ENCODE assay signal across 9 cellular contexts in genomic region chr7:149713731-149714068, GRCh38. TPM values are rescaled to one million over a fixed set of nuclear protein-coding genes. Genes with fewer than 3 reads are reported as not detected.
DNase-seq lines count a peak whose midpoint lies in the region; ATAC-seq and TF ChIP-seq lines count a peak whose summit lies in the region.
"Had no signal": no experiment of that assay in that cellular context is flagged by ENCODE, and none has a peak within 500 bp of the region (broad histone marks: within the 10 kb centered on the region; RNA-seq: fewer than 3 reads in every experiment).

No MANE protein-coding gene starts in this region.

- H2AFZ ChIP-seq in PC-9 (no peak overlapping the region), trophoblast cell (ENCODE audit: insufficient read depth, low read length, poor library complexity) (peak overlapping the region; percentile 75)

- H3K9me2 ChIP-seq in PC-9 (ENCODE audit: insufficient read depth), result no peaks in the 10 kb centered on the region

- peaks cover 23% of the 10 kb centered on the region for H3K4me1 ChIP-seq in CD4-positive, alpha-beta memory T cell (ENCODE audit: insufficient read depth, low read length)
- H3K4me1 ChIP-seq in PC-9 (replicated peaks; ENCODE audit: insufficient read depth) (peaks cover 9% of the 10 kb centered on the region), trophoblast cell (ENCODE audit: control insufficient read depth in 1 of 2, insufficient read depth in 2 of 2, low read length in 2 of 2) (peaks cover 21 to 22% of the 10 kb centered on the region in 2 experiments)

- H2BK120ac ChIP-seq in trophoblast cell (ENCODE audit: insufficient read depth, low read length, poor library complexity), result no peak overlapping the region

- no peak overlapping the region for H3K23ac ChIP-seq in trophoblast cell (ENCODE audit: low read length)

- H2BK12ac ChIP-seq in trophoblast cell (ENCODE audit: low read length), result no peak overlapping the region

- H3K9ac ChIP-seq in trophoblast cell (ENCODE audit: low read length), result no peak overlapping the region

- peak overlapping the region in 1 of 2 donors; percentile 72 for H3K4me3 ChIP-seq in CD4-positive, alpha-beta memory T cell (ENCODE audit: low read length in 2 of 2)
- H3K4me3 ChIP-seq in PC-9 (no peak overlapping the region), epithelial cell of proximal tubule (ENCODE audit: low read depth, low read length) (peak overlapping the region; percentile 74), trophoblast cell (ENCODE audit: low read depth, low read length) (no peak overlapping the region), lower leg skin (ENCODE audit: low read depth, poor library complexity, severe bottlenecking) (no peak overlapping the region)

- H3K27me3 ChIP-seq in CD4-positive, alpha-beta memory T cell (ENCODE audit: insufficient read depth, low read length), result no peaks in the 10 kb centered on the region
- no peaks in the 10 kb centered on the region for H3K27me3 ChIP-seq in PC-9 (ENCODE audit: insufficient read depth, low read depth)
- H3K27me3 ChIP-seq in trophoblast cell (ENCODE audit: insufficient read depth, low read length), result no peaks in the 10 kb centered on the region

- no TSS peak for BruUV-seq in PC-9 (replicated peaks; lab: Mats Ljungman, UMichigan)

- peak overlapping the region; percentile 11 for H4K12ac ChIP-seq in trophoblast cell (ENCODE audit: low read depth, low read length)

- peaks cover 0 to 6% of the 10 kb centered on the region in 2 donors for H3K9me3 ChIP-seq in CD4-positive, alpha-beta memory T cell (ENCODE audit: control insufficient read depth in 1 of 2, low read length in 2 of 2)
- H3K9me3 ChIP-seq in PC-9 (ENCODE audit: insufficient read depth, low read depth) (peaks cover 27% of the 10 kb centered on the region), trophoblast cell (ENCODE audit: insufficient read depth, low read depth, low read length) (peaks cover 1% of the 10 kb centered on the region)

- H3K14ac ChIP-seq in trophoblast cell (ENCODE audit: low read length), result no peak overlapping the region

- no peaks in the 10 kb centered on the region for H3F3A ChIP-seq in PC-9 (ENCODE audit: insufficient read depth, low read depth)

- no peak overlapping the region for H2AK5ac ChIP-seq in trophoblast cell (ENCODE audit: low read length)

- H3K18ac ChIP-seq in trophoblast cell (ENCODE audit: low read length), result no peak overlapping the region

- H3K79me1 ChIP-seq in trophoblast cell (ENCODE audit: low read length), result peaks cover 14% of the 10 kb centered on the region

- H2BK5ac ChIP-seq in trophoblast cell (ENCODE audit: low read depth, low read length, poor library complexity), result no peak overlapping the region

- peak overlapping the region; percentile 20 for H4K91ac ChIP-seq in trophoblast cell (ENCODE audit: low read depth, low read length)

- H4K20me1 ChIP-seq in PC-9 (ENCODE audit: insufficient read depth), result no peaks in the 10 kb centered on the region

- CTCF ChIA-PET in CD4-positive, alpha-beta memory T cell (lab: Charles Lee; ENCODE audit: partially characterized antibody), result no interaction called here
- CTCF ChIA-PET in PC-9 (lab: Charles Lee), result no interaction called here

- POLR2A ChIA-PET in CD4-positive, alpha-beta memory T cell (lab: Charles Lee; ENCODE audit: partially characterized antibody), result interaction anchor here (0.9 to 1.1 kb wide), 2 partner anchors 89 to 252 kb away, joined by 3 read pairs; partner anchors contain the start of gene ZNF777
- POLR2A ChIA-PET in PC-9 (lab: Charles Lee; ENCODE audit: unreplicated experiment), result interaction anchor here (0.5 kb wide), 1 partner anchor 823 kb away, joined by 11 read pairs; no protein-coding TSS in a partner anchor

- H3K27ac ChIP-seq in CD4-positive, alpha-beta memory T cell (ENCODE audit: low read depth, low read length), result peak overlapping the region; percentile 45
- H3K27ac ChIP-seq in PC-9, result no peak overlapping the region
- H3K27ac ChIP-seq in trophoblast cell (ENCODE audit: low read depth, low read length), result no peak overlapping the region

- DNase-seq in CD4-positive, alpha-beta memory T cell, result no peak
- no peak for DNase-seq in PC-9
- no peak for DNase-seq in epithelial cell of proximal tubule (ENCODE audit: low read depth)
- DNase-seq in trophoblast cell, result no peak
- DNase-seq in NCI-H226, result no peak
- DNase-seq in lower leg skin (ENCODE audit: low spot score in 2 of 2), result no peak

- peaks cover under 1 to 22% of the 10 kb centered on the region in 2 donors for H3K36me3 Mint-ChIP-seq in CD4-positive, alpha-beta memory T cell

- TF ChIP-seq POLR2A in GM18505 (IDR thresholded peaks at IDR 0.05; ENCODE audit: borderline replicate concordance, extremely low read depth, insufficient read depth, insufficient read length) (no peak), lower leg skin (IDR thresholded peaks at IDR 0.05) (no peak)

- H3K4ac ChIP-seq in trophoblast cell (ENCODE audit: low read depth, low read length), result no peak overlapping the region

- H3K79me2 ChIP-seq in PC-9 (ENCODE audit: low read depth), result no peaks in the 10 kb centered on the region; the same call in 1 of the 2 replicates
- H3K79me2 ChIP-seq in trophoblast cell (ENCODE audit: control insufficient read depth, insufficient read depth, low read length, poor library complexity), result peaks cover 9% of the 10 kb centered on the region

- no peaks in the 10 kb centered on the region for H3K27me3 Mint-ChIP-seq in CD4-positive, alpha-beta memory T cell

- ATAC-seq in GM18505 (IDR thresholded peaks at IDR 0.05; ENCODE audit: unreplicated experiment), result no peak
- no peak for ATAC-seq in GM18498 (IDR thresholded peaks at IDR 0.05; ENCODE audit: unreplicated experiment)

- peaks cover 6 to 30% (median 21%) of the 10 kb centered on the region in 8 donors for H3K9me3 Mint-ChIP-seq in CD4-positive, alpha-beta memory T cell

- intact Hi-C loops in CD4-positive, alpha-beta memory T cell (cut with micrococcal nuclease), result loop anchor here (1.0 to 2.0 kb wide), 5 partner anchors 60 to 1345 kb away; partner anchors contain the start of genes ZNF467 and ZNF862
- intact Hi-C loops in PC-9 (cut with micrococcal nuclease; ENCODE audit: unreplicated experiment), result loop anchor here (1.0 to 10.0 kb wide), 2 partner anchors 22 to 89 kb away; no protein-coding TSS in a partner anchor
- intact Hi-C loops in lower leg skin (cut with DNase I; ENCODE audit: low total_unique reads), result no loop called here

- WGBS in trophoblast cell (ENCODE audit: extremely low coverage, insufficient coverage, insufficient read length), result no CpG with 5 or more reads among the region's 26 CpGs
- WGBS in lower leg skin, 2 donors, result 57 to 68% methylated on average over 24 to 26 of the region's 26 CpGs

- H3K4me2 ChIP-seq in PC-9, result peak overlapping the region; percentile 84
- H3K4me2 ChIP-seq in trophoblast cell (ENCODE audit: low read length), result no peak overlapping the region

- H3K4me1 Mint-ChIP-seq in CD4-positive, alpha-beta memory T cell, result peaks cover 16 to 31% (median 18%) of the 10 kb centered on the region in 4 donors

- H3K36me3 ChIP-seq in CD4-positive, alpha-beta memory T cell (ENCODE audit: insufficient read depth, low read length), result no peaks in the 10 kb centered on the region
- H3K36me3 ChIP-seq in PC-9 (ENCODE audit: low read depth), result no peaks in the 10 kb centered on the region
- peaks cover 2 to 3% of the 10 kb centered on the region in 2 experiments for H3K36me3 ChIP-seq in trophoblast cell (ENCODE audit: control insufficient read depth in 1 of 2, insufficient read depth in 2 of 2, low read length in 2 of 2)

- H4K8ac ChIP-seq in trophoblast cell (ENCODE audit: low read depth, low read length), result peak overlapping the region; percentile 84

- TF ChIP-seq CTCF in PC-9 (conservative IDR thresholded peaks at IDR 0.05), result no peak
- no peak for TF ChIP-seq CTCF in epithelial cell of proximal tubule (conservative IDR thresholded peaks at IDR 0.05; ENCODE audit: low read depth, low read length)
- no peak for TF ChIP-seq CTCF in lower leg skin (IDR thresholded peaks at IDR 0.05)

- peak overlapping the region in 3 of 7 donors; percentile 10 to 64 (median 43) for H3K27ac Mint-ChIP-seq in CD4-positive, alpha-beta memory T cell

- H3K4me3 Mint-ChIP-seq in CD4-positive, alpha-beta memory T cell, result peak overlapping the region in 6 of 8 donors; percentile 64 to 87 (median 80)

RNA-seq across cellular contexts. Expression of gene ZNF467, which starts 59.7 kb away (rescaled TPM):
- 1 to 10 TPM; 2.3 to 2.7 TPM for total RNA-seq in CD4-positive, alpha-beta memory T cell
- polyA plus RNA-seq in CD4-positive, alpha-beta memory T cell, result 1 to 10 TPM; 1.2 to 3.9 TPM
- total RNA-seq in PC-9 (2021) (6.6 and 10.3 TPM in 2 replicates), epithelial cell of proximal tubule (0.07 and 0.12 TPM in 2 replicates), lower leg skin (10 to 100 TPM in 2 of 4 donors, 1 to 10 TPM in 2; 6.2 to 12.1 (median 9.8) TPM)
- polyA plus RNA-seq in trophoblast cell (2013), result 0.72 and 1.0 TPM in 2 replicates
- total RNA-seq: T-helper 1 cell treated with Interleukin-12 subunit alpha and Interleukin-12 subunit beta and Interleukin-4 antibody, amounts not matched to agents 30 ng/mL and 1 ng/mL, for 36 hours had no signal
